In genomic region chr11:34501500-34501899, GRCh38 we compare ENCODE assay signal across 2 cellular contexts.
TF ChIP-seq lines count a peak whose summit lies in the region.

No MANE protein-coding gene starts in this region.

TF ChIP-seq in IMR-90, 13 proteins besides CTCF, POLR2A, EP300 and RAD21:
- TF ChIP-seq RCOR1 (IDR thresholded peaks at IDR 0.05; ENCODE audit: insufficient replicate concordance, low read length) (no peak), MAFK (IDR thresholded peaks at IDR 0.05; ENCODE audit: low read depth, low read length) (0 out of 2 replicates have a peak, but pooled peaks have one; percentile 8), MAZ (IDR thresholded peaks at IDR 0.05; ENCODE audit: borderline replicate concordance, low read depth, low read length) (0 out of 2 replicates have a peak, but pooled peaks have one; percentile 40), FOS (IDR thresholded peaks at IDR 0.05; ENCODE audit: low read depth, low read length) (no peak), SMC3 (IDR thresholded peaks at IDR 0.05; ENCODE audit: low read depth, low read length) (no peak), CHD1 (IDR thresholded peaks at IDR 0.05; ENCODE audit: low read depth, low read length) (no peak), CEBPB (IDR thresholded peaks at IDR 0.05; ENCODE audit: low read depth, low read length) (peak; percentile 95)

TF ChIP-seq in K562, 482 proteins besides CTCF, POLR2A, EP300 and RAD21:
- TF ChIP-seq ETV6 (IDR thresholded peaks at IDR 0.05; ENCODE audit: borderline replicate concordance in 1 of 2, low read depth in 2 of 2, low read length in 1 of 2) = no peak
- no peak for TF ChIP-seq ETV6 (CRISPR knock-in tag; IDR thresholded peaks at IDR 0.05; ENCODE audit: borderline replicate concordance)
- no peak for TF ChIP-seq SNIP1 (IDR thresholded peaks at IDR 0.05; ENCODE audit: low read depth)
- TF ChIP-seq PCBP2 (IDR thresholded peaks at IDR 0.05; ENCODE audit: low read depth, low read length, poor library complexity, severe bottlenecking) = no peak
- no peak for TF ChIP-seq NR2C2 (CRISPR knock-in tag; IDR thresholded peaks at IDR 0.05)
- TF ChIP-seq NR2C2 (tag; IDR thresholded peaks at IDR 0.05) = peak; percentile 39; the same call in 1 of the 2 replicates
- TF ChIP-seq ZBTB26 (CRISPR knock-in tag; IDR thresholded peaks at IDR 0.05) = no peak
- no peak for TF ChIP-seq CEBPG (CRISPR knock-in tag; IDR thresholded peaks at IDR 0.05)
- peak in 1 of 2 experiments; percentile 76; a peak in 2 of 4 replicates for TF ChIP-seq CEBPG (tag; conservative IDR thresholded peaks at IDR 0.05 in 1 of 2, IDR thresholded peaks at IDR 0.05 in 1 of 2)
